Comparison of ENCODE assay signal across 7 cellular contexts in the genomic region with DNA sequence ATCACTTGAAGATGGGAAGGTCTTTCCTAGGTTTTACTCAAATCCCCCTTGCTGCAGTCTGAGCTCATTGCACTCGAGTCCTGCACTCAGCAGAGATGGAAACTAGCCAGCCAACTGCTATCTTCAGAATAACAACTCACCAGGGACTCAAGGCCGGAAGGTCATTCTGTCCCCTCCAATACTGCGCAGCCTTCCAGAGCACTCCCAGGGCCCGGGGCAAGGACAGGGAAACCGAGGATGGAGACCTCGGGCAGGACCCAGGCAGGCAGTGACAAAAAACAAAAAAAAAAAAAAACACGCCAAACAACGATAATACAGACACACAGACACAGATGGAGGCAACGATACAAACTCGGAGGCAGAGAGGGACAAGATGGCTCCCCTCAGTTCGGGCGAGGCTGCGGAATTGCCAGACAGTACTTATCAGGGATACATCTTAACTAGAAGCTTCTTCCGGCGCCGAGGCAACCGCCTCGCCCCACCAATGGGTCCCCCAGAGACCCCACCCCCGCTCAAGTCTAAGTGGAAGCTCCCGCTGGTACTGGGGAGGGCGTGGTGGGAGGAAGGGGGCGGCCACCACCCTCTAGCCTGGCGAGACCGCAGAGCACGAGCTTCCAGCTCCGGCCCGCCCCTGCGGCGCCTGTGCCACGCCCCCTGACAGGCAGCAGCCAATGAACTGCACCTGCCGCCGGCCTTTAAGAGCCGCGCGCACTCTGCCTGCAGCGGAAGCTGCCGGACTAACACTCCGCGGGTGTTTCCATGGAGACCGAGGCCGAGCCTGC.
DNase-seq lines count a peak whose midpoint lies in the region; ATAC-seq and FAIRE-seq lines count a peak whose summit lies in the region.

No MANE protein-coding gene starts in this region.

- FAIRE-seq in GM18507 (lab: Jason Lieb, UNC) = peak; percentile 96

- peak; percentile 94 for ATAC-seq in HG02981 (IDR thresholded peaks at IDR 0.05; ENCODE audit: unreplicated experiment)

- peak; percentile 97 for DNase-seq in GM18507 (ENCODE audit: extremely low spot score, insufficient read length, low read depth)
- peak; percentile 95 for DNase-seq in NCI-H2029 (lab: John Stamatoyannopoulos, UW)
- peak; percentile 91 for DNase-seq in T-helper 9 cell
- peak; percentile 100 for DNase-seq in astrocyte of the hippocampus (ENCODE audit: low read depth, low spot score)
- DNase-seq in hippocampal formation (lab: John Stamatoyannopoulos, UW) = peak; percentile 98 to 99
- peak; percentile 97 for DNase-seq in retina

Comparison
In these comparisons a context has a peak if more than half of its experiments do, and no peak if none do; other contexts are left out.
1. Peak in every context shown above with its lines: DNase-seq and ATAC-seq.